ENCODE assay signal across 1 cellular context in the genomic region with DNA sequence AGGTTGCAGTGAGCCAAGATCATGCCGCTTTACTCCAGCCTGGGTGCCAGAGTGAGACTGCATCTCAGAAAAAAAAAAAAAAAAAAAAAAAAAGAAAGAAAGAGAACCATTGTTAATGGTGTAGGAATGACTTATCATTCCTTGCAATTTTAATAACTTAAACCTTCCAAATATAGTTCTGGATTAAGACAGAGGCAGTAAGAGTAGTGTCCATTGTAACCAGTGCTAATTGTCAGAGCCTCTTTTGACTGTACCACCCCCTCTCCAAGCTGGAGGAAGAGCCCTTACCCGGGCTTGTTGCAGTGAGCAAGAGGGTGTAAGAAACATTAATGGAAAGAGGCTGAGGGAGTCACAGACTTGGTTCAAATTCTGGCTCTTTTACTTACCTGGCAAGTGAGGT.
TF ChIP-seq lines count a peak whose summit lies in the region.

No MANE protein-coding gene starts in this region.

TF ChIP-seq in endothelial cell of umbilical vein, 7 proteins besides CTCF, POLR2A, EP300 and RAD21 (continued from another document):
- TF ChIP-seq POLR2AphosphoS5 (IDR thresholded peaks at IDR 0.05; ENCODE audit: insufficient read depth, low read depth, low read length) (no peak), EZH2 (IDR thresholded peaks at IDR 0.05; ENCODE audit: borderline replicate concordance, low read depth, low read length, severe bottlenecking) (no peak)
- TF ChIP-seq, protein P1, sequence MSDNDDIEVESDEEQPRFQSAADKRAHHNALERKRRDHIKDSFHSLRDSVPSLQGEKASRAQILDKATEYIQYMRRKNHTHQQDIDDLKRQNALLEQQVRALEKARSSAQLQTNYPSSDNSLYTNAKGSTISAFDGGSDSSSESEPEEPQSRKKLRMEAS (IDR thresholded peaks at IDR 0.05; ENCODE audit: insufficient read depth, insufficient read length), result no peak
